In genomic region chr9:135209852-135210251, GRCh38 we compare ENCODE assay signal across 21 cellular contexts.
"Had no signal": no experiment of that assay in that cellular context is flagged by ENCODE, and none has a peak within 500 bp of the region (broad histone marks: within the 10 kb centered on the region; RNA-seq: fewer than 3 reads in every experiment).

No MANE protein-coding gene starts in this region.

- H3K27ac ChIP-seq: gastroesophageal sphincter, left ventricle myocardium inferior, psoas muscle, right lobe of liver, skin epidermis, stomach had no signal

- H3K4me3 ChIP-seq: gastroesophageal sphincter, left ventricle myocardium inferior, lung, psoas muscle, right lobe of liver, skin epidermis, stomach had no signal

- H3K9me3 ChIP-seq: psoas muscle, right lobe of liver had no signal

- H3K36me3 ChIP-seq: gastroesophageal sphincter, left ventricle myocardium inferior, right lobe of liver, stomach had no signal

- H3K27me3 ChIP-seq: right lobe of liver had no signal

- DNase-seq: effector memory CD4-positive, alpha-beta T cell; glutamatergic neuron; left ventricle myocardium inferior; mesenchymal stem cell; naive B cell; occipital lobe; retina; right lobe of liver; stimulated activated CD4-positive, alpha-beta T cell treated with anti-CD3 and anti-CD28 coated beads, Interleukin-12 subunit alpha, Interleukin-12 subunit beta, amount 100 ng/mL, for 4 hours; stimulated activated naive CD4-positive, alpha-beta T cell; stomach; substantia nigra; trophoblast cell had no signal

- ATAC-seq: esophagus mucosa, gastroesophageal sphincter, psoas muscle, right lobe of liver had no signal

- FAIRE-seq: endometrium, keratinocyte, urothelium cell line had no signal

- H3K4me1 ChIP-seq: gastroesophageal sphincter, psoas muscle, right lobe of liver, stomach had no signal
